ENCODE assay signal across 15 cellular contexts in the genomic region with DNA sequence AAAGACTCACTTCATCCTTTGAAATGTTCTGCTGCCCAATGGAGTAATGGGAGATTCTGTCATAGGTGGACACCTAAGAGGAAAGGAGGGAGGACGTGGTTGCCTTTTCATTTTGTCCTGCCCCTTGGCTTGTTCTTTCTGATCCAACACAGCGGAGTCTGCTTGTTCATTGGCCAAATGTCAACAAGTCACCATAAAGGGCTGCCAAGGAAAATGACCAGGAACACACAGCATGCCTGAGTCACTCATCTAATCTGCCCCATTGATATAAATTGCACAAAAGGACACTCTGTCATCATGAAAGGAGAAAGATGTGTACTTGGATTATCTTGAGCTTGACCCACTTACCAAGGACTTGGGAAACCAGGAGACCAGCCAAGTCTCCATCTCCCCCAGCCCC.
DNase-seq lines count a peak whose midpoint lies in the region; ATAC-seq, FAIRE-seq and TF ChIP-seq lines count a peak whose summit lies in the region.
"Had no signal": no experiment of that assay in that cellular context is flagged by ENCODE, and none has a peak within 500 bp of the region (broad histone marks: within the 10 kb centered on the region; RNA-seq: fewer than 3 reads in every experiment).

No MANE protein-coding gene starts in this region.

- no peak for DNase-seq in heart right ventricle
- DNase-seq in cardiac septum (ENCODE audit: low spot score), result no peak
- DNase-seq in K562 (ENCODE audit: extremely low read depth in 1 of 4, low spot score in 3 of 4), result no peak
- peak; percentile 28 for DNase-seq in left cardiac atrium
- DNase-seq in NCI-H446 treated with DMSO at 0.1 percent for 48 hours (lab: John Stamatoyannopoulos, UW), result no peak
- no peak for DNase-seq in NCI-H1436 (lab: John Stamatoyannopoulos, UW)
- no peak for DNase-seq in OCI-M1 (lab: John Stamatoyannopoulos, UW)
- DNase-seq: activated CD4-positive, CD25-positive, alpha-beta regulatory T cell treated with anti-CD3 and anti-CD28 coated beads, Interleukin-2, amount 50 U/mL, for 72 hours; activated naive CD4-positive, alpha-beta T cell treated with anti-CD3 and anti-CD28 coated beads, Interleukin-2, amount 10 ng/mL, durations not matched to agents 7 days and 5 days; naive thymus-derived CD8-positive, alpha-beta T cell; NCI-H1694 treated with DMSO at 0.1 percent for 48 hours; NCI-H69; stimulated activated CD4-positive, alpha-beta T cell treated with anti-CD3 and anti-CD28 coated beads, Interleukin-4, amount 100 ng/mL, for 1 hour; T-helper 17 cell had no signal

- TF ChIP-seq POLR2A in K562 (conservative IDR thresholded peaks at IDR 0.05), result no peak

- intact Hi-C loops in heart right ventricle (cut with DNase I) (no loop called here), cardiac septum (cut with DNase I) (no loop called here), K562 (cut with micrococcal nuclease) (no loop called here), left cardiac atrium (cut with DNase I) (no loop called here)

- peaks cover 0 to 6% (median 0%) of the 10 kb centered on the region in 9 donors for H3K4me1 ChIP-seq in heart right ventricle
- H3K4me1 ChIP-seq in K562 (replicated peaks in 1 of 2; ENCODE audit: control insufficient read depth in 2 of 2, insufficient read depth in 2 of 2, low read length in 2 of 2), result no peaks in the 10 kb centered on the region

- no peaks in the 10 kb centered on the region for H3K9me1 ChIP-seq in K562 (ENCODE audit: control insufficient read depth, insufficient read depth, low read length)

- no peaks in the 10 kb centered on the region for H3K79me2 ChIP-seq in K562 (ENCODE audit: control insufficient read depth, insufficient read depth, low read length)

- no peak for TF ChIP-seq EP300 in K562 (IDR thresholded peaks at IDR 0.05; ENCODE audit: low read length)

- no TSS peak for BruUV-seq in K562 (replicated peaks; lab: Mats Ljungman, UMichigan)

- no peak overlapping the region for H3K4me3 ChIP-seq in heart right ventricle
- H3K4me3 ChIP-seq in K562, result no peak overlapping the region

- no peak overlapping the region for H3K9ac ChIP-seq in K562 (ENCODE audit: insufficient read depth in 1 of 2, low read depth in 2 of 2, low read length in 2 of 2)

- H3K36me3 ChIP-seq in heart right ventricle (no peaks in the 10 kb centered on the region), K562 (ENCODE audit: control insufficient read depth, insufficient read depth, low read length) (no peaks in the 10 kb centered on the region)

- FAIRE-seq in K562 (lab: Jason Lieb, UNC), result no peak

- CTCF ChIA-PET in K562 (lab: Yijun Ruan, JAX; ENCODE audit: low intra/inter-chr PET ratio), result no interaction called here

- TF ChIP-seq RAD21 in K562 (CRISPR knock-in tag; conservative IDR thresholded peaks at IDR 0.05 in 1 of 2, IDR thresholded peaks at IDR 0.05 in 1 of 2), result no peak

- WGBS in heart right ventricle, 2 donors, result 31 to 44% methylated on average over 2 of the region's 2 CpGs
- WGBS in K562 (ENCODE audit: insufficient coverage, low coverage, missing lambda C conversion rate), result 5% methylated on average over 2 of the region's 2 CpGs

- no peak overlapping the region for H2AFZ ChIP-seq in K562 (ENCODE audit: low read depth, low read length)

- POLR2A ChIA-PET in K562 (lab: Yijun Ruan, JAX), result no interaction called here

- TF ChIP-seq CTCF in heart right ventricle (IDR thresholded peaks at IDR 0.05), result no peak
- TF ChIP-seq CTCF in K562 (IDR thresholded peaks at IDR 0.05 in 2 of 3, conservative IDR thresholded peaks at IDR 0.05 in 1 of 3; ENCODE audit: insufficient read depth in 2 of 3, low read depth in 1 of 3, low read length in 3 of 3), result no peak

- H4K20me1 ChIP-seq in K562 (replicated peaks; ENCODE audit: control insufficient read depth, insufficient read depth, low read length), result no peaks in the 10 kb centered on the region

- H3K27ac ChIP-seq in heart right ventricle (no peak overlapping the region), K562 (ENCODE audit: extremely low read depth, low read depth, low read length) (no peak overlapping the region)

- peak in 5 of 8 donors; percentile 27 to 80 (median 61) for ATAC-seq in heart right ventricle
- no peak for ATAC-seq in K562
- ATAC-seq in left cardiac atrium, result peak in 1 of 2 donors; percentile 91
- ATAC-seq in HG02885 (IDR thresholded peaks at IDR 0.05; ENCODE audit: poor library complexity, unreplicated experiment), result no peak
- ATAC-seq: naive thymus-derived CD8-positive, alpha-beta T cell; T-helper 17 cell had no signal

- H3K9me3 ChIP-seq in heart right ventricle, result no peaks in the 10 kb centered on the region
- no peaks in the 10 kb centered on the region for H3K9me3 ChIP-seq in K562 (replicated peaks; ENCODE audit: control insufficient read depth, insufficient read depth, low read depth, low read length)

- H3K27me3 ChIP-seq in heart right ventricle, result peaks cover 0 to 14% (median 0%) of the 10 kb centered on the region in 7 donors
- H3K27me3 ChIP-seq in K562 (ENCODE audit: control insufficient read depth in 2 of 2, insufficient read depth in 2 of 2, low read length in 2 of 2), result peaks cover 15 to 21% of the 10 kb centered on the region in 2 experiments; a peak in 4 of 5 replicates

- H3K4me2 ChIP-seq in K562 (ENCODE audit: insufficient read depth, low read length), result no peak overlapping the region

- in situ Hi-C loops in K562 (cut with MboI), result no loop called here

TF ChIP-seq in K562, 482 proteins besides CTCF, POLR2A, EP300 and RAD21:
- TF ChIP-seq PHF21A (IDR thresholded peaks at IDR 0.05; ENCODE audit: borderline replicate concordance, low read depth) (no peak), FOSL1 (tag; conservative IDR thresholded peaks at IDR 0.05) (0 out of 2 replicates have a peak, but pooled peaks have one; percentile 16), MAFK (IDR thresholded peaks at IDR 0.05; ENCODE audit: low read length) (no peak)
- TF ChIP-seq, protein P1, sequence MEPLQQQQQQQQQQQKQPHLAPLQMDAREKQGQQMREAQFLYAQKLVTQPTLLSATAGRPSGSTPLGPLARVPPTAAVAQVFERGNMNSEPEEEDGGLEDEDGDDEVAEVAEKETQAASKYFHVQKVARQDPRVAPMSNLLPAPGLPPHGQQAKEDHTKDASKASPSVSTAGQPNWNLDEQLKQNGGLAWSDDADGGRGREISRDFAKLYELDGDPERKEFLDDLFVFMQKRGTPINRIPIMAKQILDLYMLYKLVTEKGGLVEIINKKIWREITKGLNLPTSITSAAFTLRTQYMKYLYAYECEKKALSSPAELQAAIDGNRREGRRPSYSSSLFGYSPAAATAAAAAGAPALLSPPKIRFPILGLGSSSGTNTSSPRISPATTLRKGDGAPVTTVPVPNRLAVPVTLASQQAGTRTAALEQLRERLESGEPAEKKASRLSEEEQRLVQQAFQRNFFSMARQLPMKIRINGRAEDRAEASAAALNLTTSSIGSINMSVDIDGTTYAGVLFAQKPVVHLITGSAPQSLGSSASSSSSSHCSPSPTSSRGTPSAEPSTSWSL (CRISPR knock-in tag; IDR thresholded peaks at IDR 0.05; ENCODE audit: borderline replicate concordance), result no peak

Comparison
In these comparisons a context has a peak if more than half of its experiments do, and no peak if none do; other contexts are left out.
1. ATAC-seq: peak in heart right ventricle (5 of 8); none in K562 (single experiment) and HG02885 (single experiment).